30 cellular contexts compared by ENCODE assay signal in the genomic region with DNA sequence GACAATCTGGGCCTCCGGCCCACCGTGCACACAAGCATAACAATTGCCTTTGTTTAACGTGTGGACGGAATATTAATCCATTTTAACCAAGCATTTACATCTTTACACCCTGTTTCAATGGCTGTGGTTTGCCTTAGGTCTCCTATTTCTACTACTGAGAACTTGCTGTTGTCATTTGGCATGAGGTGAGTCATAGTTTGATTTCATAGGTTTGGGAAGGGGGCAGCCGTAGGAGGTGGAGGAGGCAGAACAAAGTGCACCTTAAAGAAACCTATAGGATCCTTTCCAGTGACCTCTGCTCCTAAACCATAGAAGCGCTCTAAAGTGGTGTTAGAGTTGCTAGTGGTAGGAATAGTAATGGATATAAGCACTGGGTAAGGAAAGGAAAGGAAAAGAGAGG.
"Had no signal": no experiment of that assay in that cellular context is flagged by ENCODE, and none has a peak within 500 bp of the region (broad histone marks: within the 10 kb centered on the region; RNA-seq: fewer than 3 reads in every experiment).

No MANE protein-coding gene starts in this region.

- H3K27ac ChIP-seq: Peyer's patch, SJSA1 had no signal

- H3K36me3 ChIP-seq: MG63, Peyer's patch, SJSA1 had no signal

- H3K4me2 ChIP-seq: SK-N-SH had no signal

- ATAC-seq: PC-3 had no signal

- H3K4me3 ChIP-seq: MG63, Peyer's patch, SJSA1 had no signal

- H3K27me3 ChIP-seq: MG63, Peyer's patch, SJSA1 had no signal

- H3K9me3 ChIP-seq: MG63, SJSA1, SK-N-SH had no signal

- H3K4me1 ChIP-seq: Peyer's patch had no signal

- H3K9ac ChIP-seq: SK-N-SH had no signal

- DNase-seq: Kasumi-1, MG63, NCI-H1048, NCI-H1105 treated with DMSO at 0.1 percent for 48 hours, NCI-H1417, NCI-H1436, NCI-H146, NCI-H1694, NCI-H187, NCI-H1930, NCI-H2029 treated with DMSO at 0.1 percent for 48 hours, NCI-H2081 treated with DMSO at 0.1 percent for 48 hours, NCI-H2107, NCI-H2171, NCI-H226, NCI-H446 treated with DMSO at 0.1 percent for 48 hours, NCI-H510A, NCI-H526, NCI-H69, NCI-H748 treated with DMSO at 0.1 percent for 48 hours, OCI-M1, PC-3, Peyer's patch, Right ventricle myocardium superior, RPMI8226, SHP77 treated with DMSO at 0.1 percent for 48 hours, SK-N-SH, SW 1271, T-helper 1 cell had no signal

- H3K9me2 ChIP-seq: SK-N-SH had no signal
